Comparison of ENCODE assay signal across 25 cellular contexts in the genomic region with DNA sequence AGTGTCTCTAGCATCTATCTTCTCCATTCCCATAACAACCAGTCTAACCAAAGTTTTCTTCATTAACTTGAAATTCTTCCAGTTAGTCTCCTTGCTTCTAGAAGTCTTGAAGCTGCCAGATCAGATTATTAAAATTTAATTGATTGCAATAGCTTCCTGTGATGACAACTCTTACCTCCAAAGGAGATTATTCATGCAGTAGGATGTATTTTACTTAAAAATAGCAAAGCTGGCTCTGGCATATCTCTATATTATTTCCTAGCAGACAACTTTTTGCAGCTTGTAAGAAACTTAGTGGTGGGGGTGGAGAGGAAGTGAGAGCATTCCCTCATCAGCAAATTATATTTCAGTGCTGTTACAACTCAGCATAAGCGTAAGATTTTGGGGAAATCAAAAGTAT.
A peak's percentile ranks its signal among the peaks of the same experiment; 100 is the strongest.
DNase-seq lines count a peak whose midpoint lies in the region; ATAC-seq, FAIRE-seq and TF ChIP-seq lines count a peak whose summit lies in the region.
"Had no signal": no experiment of that assay in that cellular context is flagged by ENCODE, and none has a peak within 500 bp of the region (broad histone marks: within the 10 kb centered on the region; RNA-seq: fewer than 3 reads in every experiment).

No MANE protein-coding gene starts in this region.

- intact Hi-C loops in right lobe of liver (cut with DNase I), result no loop called here

- TF ChIP-seq CTCF in SK-N-SH (IDR thresholded peaks at IDR 0.05), result no peak
- no peak for TF ChIP-seq CTCF in fibroblast of pulmonary artery (IDR thresholded peaks at IDR 0.05; ENCODE audit: low read length, missing control alignments)
- TF ChIP-seq CTCF in right lobe of liver (IDR thresholded peaks at IDR 0.05), result no peak

- ATAC-seq in SK-N-SH treated with all-trans-retinoic acid at 6 μM for 48 hours (no peak), right lobe of liver (no peak)
- ATAC-seq: GM12878, GM23338 had no signal

- no peaks in the 10 kb centered on the region for H4K20me1 ChIP-seq in SK-N-SH (ENCODE audit: insufficient read depth)
- H4K20me1 ChIP-seq: BLaER1 treated with 17β-estradiol and CSF1 and Interleukin-3, amounts not matched to agents 10 nM and 100 nM had no signal

- no peak overlapping the region for H3K4me2 ChIP-seq in SK-N-SH
- H3K4me2 ChIP-seq: GM23338 had no signal

- no peaks in the 10 kb centered on the region for H3K36me3 ChIP-seq in SK-N-SH (replicated peaks in 1 of 2; ENCODE audit: control insufficient read depth in 1 of 2, insufficient read depth in 2 of 2, low read length in 1 of 2)
- no peaks in the 10 kb centered on the region for H3K36me3 ChIP-seq in right lobe of liver
- H3K36me3 ChIP-seq: BLaER1 treated with 17β-estradiol and CSF1 and Interleukin-3, amounts not matched to agents 10 nM and 100 nM; HAP-1 had no signal

- 83% methylated on average over 1 of the region's 1 CpG for WGBS in SK-N-SH (ENCODE audit: low lambda C conversion rate)
- WGBS in right lobe of liver (ENCODE audit: insufficient coverage, low coverage, low lambda C conversion rate, missing lambda C conversion rate), result 44% methylated on average over 1 of the region's 1 CpG

- TF ChIP-seq POLR2A in right lobe of liver (IDR thresholded peaks at IDR 0.05) (no peak), GM12892 (IDR thresholded peaks at IDR 0.05; ENCODE audit: low read depth, low read length) (no peak)

- no peaks in the 10 kb centered on the region for H3K9me2 ChIP-seq in SK-N-SH

- TF ChIP-seq EP300 in SK-N-SH (IDR thresholded peaks at IDR 0.05; ENCODE audit: borderline replicate concordance in 1 of 2, low read depth in 1 of 2, low read length in 1 of 2), result no peak

- CTCF ChIA-PET in SK-N-SH (lab: Yijun Ruan, JAX), result interaction anchor here (0.8 kb wide), 1 partner anchor 13 kb away, joined by 3 read pairs; no protein-coding TSS in a partner anchor

- H2AFZ ChIP-seq in SK-N-SH (ENCODE audit: low read depth), result no peak overlapping the region; the same call in 1 of the 2 replicates
- H2AFZ ChIP-seq: GM23338 had no signal

- H3K9ac ChIP-seq in SK-N-SH, result no peak overlapping the region
- H3K9ac ChIP-seq: BLaER1 treated with 17β-estradiol and CSF1 and Interleukin-3, amounts not matched to agents 10 nM and 100 nM had no signal

- no peak for FAIRE-seq in GM12892 (lab: Jason Lieb, UNC)
- FAIRE-seq: A204.1, D721Med, GM12878, GM18507, H54 had no signal

- POLR2A ChIA-PET in SK-N-SH (lab: Yijun Ruan, JAX), result no interaction called here

- TF ChIP-seq RAD21 in SK-N-SH (IDR thresholded peaks at IDR 0.05; ENCODE audit: low read length), result no peak

- H3K79me2 ChIP-seq in SK-N-SH (ENCODE audit: insufficient read depth), result no peaks in the 10 kb centered on the region

- H3K9me3 ChIP-seq in SK-N-SH (no peaks in the 10 kb centered on the region), right lobe of liver (no peaks in the 10 kb centered on the region)
- H3K9me3 ChIP-seq: BE2C; BLaER1 treated with 17β-estradiol and CSF1 and Interleukin-3, amounts not matched to agents 10 nM and 100 nM; HAP-1 had no signal

- no peaks in the 10 kb centered on the region for H3K27me3 ChIP-seq in SK-N-SH (ENCODE audit: insufficient read depth)
- H3K27me3 ChIP-seq in right lobe of liver, result no peaks in the 10 kb centered on the region
- H3K27me3 ChIP-seq: BE2C; BLaER1 treated with 17β-estradiol and CSF1 and Interleukin-3, amounts not matched to agents 10 nM and 100 nM had no signal

- H3K4me1 ChIP-seq in SK-N-SH (ENCODE audit: control insufficient read depth in 1 of 2, insufficient read depth in 2 of 2, low read depth in 1 of 2, low read length in 1 of 2), result 0 out of 4 replicates have a peak, but pooled peaks cover 0 to 7% of the 10 kb centered on the region in 2 experiments
- no peaks in the 10 kb centered on the region for H3K4me1 ChIP-seq in right lobe of liver
- H3K4me1 ChIP-seq: BE2C had no signal

- H3K4me3 ChIP-seq in SK-N-SH (ENCODE audit: low read depth in 2 of 2, low read length in 1 of 2) (no peak overlapping the region), fibroblast of pulmonary artery (replicated peaks; ENCODE audit: low read depth, low read length) (no peak overlapping the region), right lobe of liver (no peak overlapping the region)
- H3K4me3 ChIP-seq: BLaER1 treated with 17β-estradiol and CSF1 and Interleukin-3, amounts not matched to agents 10 nM and 100 nM; GM12878; GM23338; HAP-1 had no signal

- DNase-seq in SK-N-SH (no peak), fibroblast of pulmonary artery (ENCODE audit: low read depth) (peak; percentile 27), putamen (ENCODE audit: low spot score) (peak; percentile 39), right lobe of liver (no peak), GM12892 (ENCODE audit: insufficient read length) (no peak)
- DNase-seq: ACHN; AML-193; BE2C; CD4-positive, alpha-beta T cell; CD8-positive, alpha-beta memory T cell; DMS 273 treated with DMSO at 0.1 percent for 48 hours; DMS79; EL; GDM1; HFFc6 had no signal

- no peak overlapping the region for H3K27ac ChIP-seq in SK-N-SH (ENCODE audit: low read depth in 2 of 2, low read length in 1 of 2)
- no peak overlapping the region for H3K27ac ChIP-seq in right lobe of liver
- H3K27ac ChIP-seq: 22Rv1 had no signal

- no peaks in the 10 kb centered on the region for H3F3A ChIP-seq in SK-N-SH (replicated peaks; ENCODE audit: insufficient read depth)

TF ChIP-seq in SK-N-SH treated with all-trans-retinoic acid at 6 μM for 48 hours, 23 proteins besides CTCF, POLR2A, EP300 and RAD21:
- no peak for TF ChIP-seq GLIS3 (CRISPR knock-in tag; IDR thresholded peaks at IDR 0.05)
- TF ChIP-seq, protein P1, sequence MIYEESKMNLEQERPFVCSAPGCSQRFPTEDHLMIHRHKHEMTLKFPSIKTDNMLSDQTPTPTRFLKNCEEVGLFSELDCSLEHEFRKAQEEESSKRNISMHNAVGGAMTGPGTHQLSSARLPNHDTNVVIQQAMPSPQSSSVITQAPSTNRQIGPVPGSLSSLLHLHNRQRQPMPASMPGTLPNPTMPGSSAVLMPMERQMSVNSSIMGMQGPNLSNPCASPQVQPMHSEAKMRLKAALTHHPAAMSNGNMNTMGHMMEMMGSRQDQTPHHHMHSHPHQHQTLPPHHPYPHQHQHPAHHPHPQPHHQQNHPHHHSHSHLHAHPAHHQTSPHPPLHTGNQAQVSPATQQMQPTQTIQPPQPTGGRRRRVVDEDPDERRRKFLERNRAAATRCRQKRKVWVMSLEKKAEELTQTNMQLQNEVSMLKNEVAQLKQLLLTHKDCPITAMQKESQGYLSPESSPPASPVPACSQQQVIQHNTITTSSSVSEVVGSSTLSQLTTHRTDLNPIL (CRISPR knock-in tag; IDR thresholded peaks at IDR 0.05; ENCODE audit: low read depth), result no peak
- TF ChIP-seq ZNF8 (CRISPR knock-in tag; IDR thresholded peaks at IDR 0.05), result no peak
- no peak for TF ChIP-seq ZNF565 (CRISPR knock-in tag; conservative IDR thresholded peaks at IDR 0.05; ENCODE audit: low read depth)
- no peak for TF ChIP-seq TOX (CRISPR knock-in tag; IDR thresholded peaks at IDR 0.05; ENCODE audit: borderline replicate concordance)
- peak; percentile 54; the same call in 1 of the 2 replicates for TF ChIP-seq ISL1 (CRISPR knock-in tag; IDR thresholded peaks at IDR 0.05)
TF ChIP-seq in SK-N-SH treated with all-trans-retinoic acid at 6 μM for 48 hours: peak in this region for 1.

TF ChIP-seq in SK-N-SH, 30 proteins besides CTCF, POLR2A, EP300 and RAD21:
- no peak for TF ChIP-seq GATA2 (CRISPR knock-in tag; IDR thresholded peaks at IDR 0.05)
- TF ChIP-seq MEF2A (IDR thresholded peaks at IDR 0.05; ENCODE audit: borderline replicate concordance, low read depth), result no peak

Comparison
In these comparisons a context has a peak if more than half of its experiments do, and no peak if none do; other contexts are left out.
1. DNase-seq: peak in fibroblast of pulmonary artery (single experiment) and putamen (single experiment); none in SK-N-SH (single experiment), right lobe of liver (0 of 3) and GM12892 (single experiment).